16 cellular contexts compared by ENCODE assay signal in the genomic region with DNA sequence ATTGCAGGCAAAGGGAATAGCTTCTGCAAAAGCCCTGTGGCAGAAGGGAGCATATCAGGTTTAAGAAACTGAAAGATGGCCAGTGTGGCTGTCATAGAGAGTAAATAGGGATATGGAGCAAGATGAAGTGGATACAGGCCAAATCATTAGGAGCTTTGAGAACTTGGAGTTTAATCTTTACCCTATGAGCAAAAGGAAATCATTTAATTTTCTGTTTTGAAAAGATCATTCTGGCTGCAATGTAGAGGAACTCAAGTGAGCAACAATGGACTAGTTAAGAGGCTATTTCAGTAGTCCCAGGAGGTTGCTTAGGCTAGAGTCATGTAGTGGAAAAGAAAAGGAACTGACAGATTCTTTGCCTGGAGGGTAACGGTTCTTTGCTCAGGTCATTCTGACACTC. TPM values are rescaled to one million over a fixed set of nuclear protein-coding genes. Genes with fewer than 3 reads are reported as not detected.
DNase-seq lines count a peak whose midpoint lies in the region; ATAC-seq and TF ChIP-seq lines count a peak whose summit lies in the region.
"Had no signal": no experiment of that assay in that cellular context is flagged by ENCODE, and none has a peak within 500 bp of the region (broad histone marks: within the 10 kb centered on the region; RNA-seq: fewer than 3 reads in every experiment).

No MANE protein-coding gene starts in this region.

- TF ChIP-seq POLR2A in esophagus muscularis mucosa (IDR thresholded peaks at IDR 0.05; ENCODE audit: low read depth): no peak

- peak overlapping the region; percentile 11; the same call in 1 of the 2 replicates for H3K27ac ChIP-seq in BLaER1
- H3K27ac ChIP-seq in CD8-positive, alpha-beta T cell (ENCODE audit: low read depth, low read length): no peak overlapping the region
- H3K27ac ChIP-seq in esophagus muscularis mucosa (replicated peaks in 1 of 4): peak overlapping the region in 3 of 4 donors; percentile 13 to 73 (median 49)
- H3K27ac ChIP-seq in naive thymus-derived CD4-positive, alpha-beta T cell (ENCODE audit: low read depth, low read length): no peak overlapping the region
- H3K27ac ChIP-seq: prostate gland had no signal

- TF ChIP-seq EP300 in esophagus muscularis mucosa (IDR thresholded peaks at IDR 0.05): no peak

- WGBS in esophagus muscularis mucosa: 30% methylated on average over 1 of the region's 1 CpG

- peak overlapping the region; percentile 19 for H3K27ac Mint-ChIP-seq in CD8-positive, alpha-beta T cell
- peak overlapping the region in 8 of 9 donors; percentile 3 to 53 (median 24) for H3K27ac Mint-ChIP-seq in naive thymus-derived CD4-positive, alpha-beta T cell
- H3K27ac Mint-ChIP-seq: type B pancreatic cell had no signal

- ATAC-seq in CD8-positive, alpha-beta T cell: no peak
- ATAC-seq in naive thymus-derived CD4-positive, alpha-beta T cell: no peak
- ATAC-seq: stimulated activated naive CD8-positive, alpha-beta T cell treated with anti-CD3 and anti-CD28 coated beads, Interleukin-15, Interleukin-2, amounts not matched to agents 100 U/mL and 50 U/mL, for 24 hours had no signal

- no peak for TF ChIP-seq CTCF in CD8-positive, alpha-beta T cell (IDR thresholded peaks at IDR 0.05)
- no peak for TF ChIP-seq CTCF in esophagus muscularis mucosa (IDR thresholded peaks at IDR 0.05)

- H3K36me3 ChIP-seq in BLaER1 (peaks cover 7% of the 10 kb centered on the region; the same call in 1 of the 2 replicates), esophagus muscularis mucosa (peaks cover 0 to 5% (median 0%) of the 10 kb centered on the region in 4 donors)
- no peaks in the 10 kb centered on the region for H3K36me3 ChIP-seq in CD8-positive, alpha-beta T cell (ENCODE audit: insufficient read depth, low read length)
- H3K36me3 ChIP-seq in naive thymus-derived CD4-positive, alpha-beta T cell (ENCODE audit: control insufficient read depth in 2 of 3, insufficient read depth in 3 of 3, low read length in 3 of 3): no peaks in the 10 kb centered on the region
- H3K36me3 ChIP-seq: prostate gland had no signal

- no peaks in the 10 kb centered on the region for H3K9me3 ChIP-seq in BLaER1
- H3K9me3 ChIP-seq in CD8-positive, alpha-beta T cell (ENCODE audit: low read length): no peaks in the 10 kb centered on the region
- no peaks in the 10 kb centered on the region for H3K9me3 ChIP-seq in esophagus muscularis mucosa
- H3K9me3 ChIP-seq in naive thymus-derived CD4-positive, alpha-beta T cell (ENCODE audit: control insufficient read depth in 2 of 3, low read length in 3 of 3): no peaks in the 10 kb centered on the region
- H3K9me3 ChIP-seq: prostate gland had no signal

- H3K4me3 ChIP-seq in BLaER1 (no peak overlapping the region), esophagus muscularis mucosa (no peak overlapping the region)
- no peak overlapping the region for H3K4me3 ChIP-seq in CD8-positive, alpha-beta T cell (ENCODE audit: low read depth, low read length)
- H3K4me3 ChIP-seq in naive thymus-derived CD4-positive, alpha-beta T cell (ENCODE audit: low read length): no peak overlapping the region
- H3K4me3 ChIP-seq: prostate gland had no signal

- H3K4me2 ChIP-seq in BLaER1: peak overlapping the region; percentile 38

- H3K27me3 ChIP-seq in BLaER1 (no peaks in the 10 kb centered on the region), esophagus muscularis mucosa (no peaks in the 10 kb centered on the region)
- no peaks in the 10 kb centered on the region for H3K27me3 ChIP-seq in CD8-positive, alpha-beta T cell (ENCODE audit: insufficient read depth, low read length)
- H3K27me3 ChIP-seq in naive thymus-derived CD4-positive, alpha-beta T cell (ENCODE audit: control insufficient read depth in 2 of 2, insufficient read depth in 2 of 2, low read length in 2 of 2): no peaks in the 10 kb centered on the region

- peaks cover 26% of the 10 kb centered on the region for H3K4me1 ChIP-seq in BLaER1
- H3K4me1 ChIP-seq in CD8-positive, alpha-beta T cell (ENCODE audit: insufficient read depth, low read length): peaks cover 47% of the 10 kb centered on the region
- peaks cover 44 to 94% (median 83%) of the 10 kb centered on the region in 4 donors for H3K4me1 ChIP-seq in esophagus muscularis mucosa
- peaks cover 19 to 46% of the 10 kb centered on the region in 2 donors for H3K4me1 ChIP-seq in naive thymus-derived CD4-positive, alpha-beta T cell (ENCODE audit: control insufficient read depth in 2 of 2, insufficient read depth in 2 of 2, low read length in 2 of 2)
- H3K4me1 ChIP-seq: prostate gland had no signal

- POLR2A ChIA-PET in CD8-positive, alpha-beta T cell (lab: Charles Lee): no interaction called here
- POLR2A ChIA-PET in naive thymus-derived CD4-positive, alpha-beta T cell (lab: Charles Lee): interaction anchor here (0.6 to 0.8 kb wide), 3 partner anchors 17 to 421 kb away, joined by 3 read pairs; no protein-coding TSS in a partner anchor

- H4K20me1 ChIP-seq in BLaER1: peaks cover 62% of the 10 kb centered on the region

- peaks cover 23% of the 10 kb centered on the region for H3K36me3 Mint-ChIP-seq in CD8-positive, alpha-beta T cell
- peaks cover 0 to 33% (median 19%) of the 10 kb centered on the region in 5 donors for H3K36me3 Mint-ChIP-seq in naive thymus-derived CD4-positive, alpha-beta T cell

- no peak overlapping the region for H3K4me3 Mint-ChIP-seq in CD8-positive, alpha-beta T cell
- H3K4me3 Mint-ChIP-seq in naive thymus-derived CD4-positive, alpha-beta T cell: peak overlapping the region in 2 of 10 donors; percentile 2 to 3
- H3K4me3 Mint-ChIP-seq: type B pancreatic cell had no signal

- intact Hi-C loops in CD8-positive, alpha-beta T cell (cut with DNase I, micrococcal nuclease): loop anchor here in 1 of 2 experiments (1.0 kb wide), 1 partner anchor 35 kb away; no protein-coding TSS in a partner anchor
- intact Hi-C loops in esophagus muscularis mucosa (cut with DNase I): no loop called here
- intact Hi-C loops in naive thymus-derived CD4-positive, alpha-beta T cell (cut with micrococcal nuclease): no loop called here

- H3K9me3 Mint-ChIP-seq in CD8-positive, alpha-beta T cell: no peaks in the 10 kb centered on the region
- no peaks in the 10 kb centered on the region for H3K9me3 Mint-ChIP-seq in naive thymus-derived CD4-positive, alpha-beta T cell
- H3K9me3 Mint-ChIP-seq: type B pancreatic cell had no signal

- H3K27me3 Mint-ChIP-seq in CD8-positive, alpha-beta T cell (ENCODE audit: low read depth): no peaks in the 10 kb centered on the region
- no peaks in the 10 kb centered on the region for H3K27me3 Mint-ChIP-seq in naive thymus-derived CD4-positive, alpha-beta T cell
- H3K27me3 Mint-ChIP-seq: type B pancreatic cell had no signal

- peaks cover 77% of the 10 kb centered on the region for H3K4me1 Mint-ChIP-seq in CD8-positive, alpha-beta T cell (ENCODE audit: low read depth)
- peaks cover 61 to 96% (median 87%) of the 10 kb centered on the region in 7 donors for H3K4me1 Mint-ChIP-seq in naive thymus-derived CD4-positive, alpha-beta T cell

- DNase-seq in CD8-positive, alpha-beta T cell: no peak
- DNase-seq in esophagus muscularis mucosa (ENCODE audit: extremely low spot score): no peak
- no peak for DNase-seq in naive thymus-derived CD4-positive, alpha-beta T cell
- DNase-seq in DMS 273 treated with DMSO at 0.1 percent for 48 hours (lab: John Stamatoyannopoulos, UW): no peak
- no peak for DNase-seq in middle frontal gyrus (ENCODE audit: extremely low spot score, low spot score)
- DNase-seq in NCI-H2171 (lab: John Stamatoyannopoulos, UW): no peak
- DNase-seq: activated CD4-positive, alpha-beta T cell treated with anti-CD3 and anti-CD28 coated beads, Interleukin-2, amount 50 U/mL, for 4 hours; amygdala; cerebellar nuclear complex; effector memory CD4-positive, alpha-beta T cell; hypothalamus; KBM-7; stimulated activated naive CD8-positive, alpha-beta T cell treated with anti-CD3 and anti-CD28 coated beads, Interleukin-15, Interleukin-2, amounts not matched to agents 100 U/mL and 50 U/mL, for 24 hours had no signal

- CTCF ChIA-PET in CD8-positive, alpha-beta T cell (lab: Charles Lee): interaction anchor here (0.7 to 3.5 kb wide), 2 partner anchors 19 to 159 kb away, joined by 3 to 21 read pairs; no protein-coding TSS in a partner anchor
- CTCF ChIA-PET in naive thymus-derived CD4-positive, alpha-beta T cell (lab: Charles Lee): no interaction called here

- H3K9ac ChIP-seq in BLaER1: no peak overlapping the region

RNA-seq across cellular contexts. Expression of a gene that starts 47.2 kb away (rescaled TPM):
- 10 to 100 TPM; 63.4 to 68.5 TPM for total RNA-seq in CD8-positive, alpha-beta T cell
- total RNA-seq in esophagus muscularis mucosa: 100 to 1,000 TPM; 171 to 325 (median 216) TPM
- 100 to 1,000 TPM in 4 of 5 experiments, 10 to 100 TPM in 1; 89.8 to 183 (median 107) TPM for total RNA-seq in naive thymus-derived CD4-positive, alpha-beta T cell
- 10 to 100 TPM; 37.6 to 55.0 TPM for polyA plus RNA-seq in naive thymus-derived CD4-positive, alpha-beta T cell

Comparison
In these comparisons a context has a peak if more than half of its experiments do, and no peak if none do; other contexts are left out.
1. H3K27ac ChIP-seq: peak in BLaER1 (single experiment) and esophagus muscularis mucosa (3 of 4); none in CD8-positive, alpha-beta T cell (single experiment) and naive thymus-derived CD4-positive, alpha-beta T cell (single experiment).